In the genomic region with DNA sequence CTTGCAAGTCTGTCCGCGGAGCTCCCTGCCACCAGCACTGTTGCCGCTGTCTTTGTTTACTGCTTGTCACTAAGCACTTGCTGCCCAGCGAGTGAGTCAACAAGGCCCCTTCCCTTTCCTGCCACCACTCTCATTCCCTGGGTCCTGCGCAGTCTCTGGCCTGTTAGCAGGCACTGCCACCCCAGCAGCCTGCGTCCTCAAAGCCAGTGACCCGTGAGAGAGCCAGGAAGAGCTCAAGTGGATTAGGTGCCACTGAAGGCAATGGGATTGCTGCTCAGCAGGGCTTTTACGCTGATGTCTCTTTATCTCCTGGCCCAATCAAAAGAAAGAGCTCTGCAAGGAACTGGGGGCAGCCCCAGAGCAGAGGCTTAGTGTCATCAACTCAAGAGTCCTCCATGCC, we compare ENCODE assay signal across 23 cellular contexts. TPM values are rescaled to one million over a fixed set of nuclear protein-coding genes. Genes with fewer than 3 reads are reported as not detected.
DNase-seq lines count a peak whose midpoint lies in the region; ATAC-seq, FAIRE-seq and TF ChIP-seq lines count a peak whose summit lies in the region.
"Had no signal": no experiment of that assay in that cellular context is flagged by ENCODE, and none has a peak within 500 bp of the region (broad histone marks: within the 10 kb centered on the region; RNA-seq: fewer than 3 reads in every experiment).

A gene with protein sequence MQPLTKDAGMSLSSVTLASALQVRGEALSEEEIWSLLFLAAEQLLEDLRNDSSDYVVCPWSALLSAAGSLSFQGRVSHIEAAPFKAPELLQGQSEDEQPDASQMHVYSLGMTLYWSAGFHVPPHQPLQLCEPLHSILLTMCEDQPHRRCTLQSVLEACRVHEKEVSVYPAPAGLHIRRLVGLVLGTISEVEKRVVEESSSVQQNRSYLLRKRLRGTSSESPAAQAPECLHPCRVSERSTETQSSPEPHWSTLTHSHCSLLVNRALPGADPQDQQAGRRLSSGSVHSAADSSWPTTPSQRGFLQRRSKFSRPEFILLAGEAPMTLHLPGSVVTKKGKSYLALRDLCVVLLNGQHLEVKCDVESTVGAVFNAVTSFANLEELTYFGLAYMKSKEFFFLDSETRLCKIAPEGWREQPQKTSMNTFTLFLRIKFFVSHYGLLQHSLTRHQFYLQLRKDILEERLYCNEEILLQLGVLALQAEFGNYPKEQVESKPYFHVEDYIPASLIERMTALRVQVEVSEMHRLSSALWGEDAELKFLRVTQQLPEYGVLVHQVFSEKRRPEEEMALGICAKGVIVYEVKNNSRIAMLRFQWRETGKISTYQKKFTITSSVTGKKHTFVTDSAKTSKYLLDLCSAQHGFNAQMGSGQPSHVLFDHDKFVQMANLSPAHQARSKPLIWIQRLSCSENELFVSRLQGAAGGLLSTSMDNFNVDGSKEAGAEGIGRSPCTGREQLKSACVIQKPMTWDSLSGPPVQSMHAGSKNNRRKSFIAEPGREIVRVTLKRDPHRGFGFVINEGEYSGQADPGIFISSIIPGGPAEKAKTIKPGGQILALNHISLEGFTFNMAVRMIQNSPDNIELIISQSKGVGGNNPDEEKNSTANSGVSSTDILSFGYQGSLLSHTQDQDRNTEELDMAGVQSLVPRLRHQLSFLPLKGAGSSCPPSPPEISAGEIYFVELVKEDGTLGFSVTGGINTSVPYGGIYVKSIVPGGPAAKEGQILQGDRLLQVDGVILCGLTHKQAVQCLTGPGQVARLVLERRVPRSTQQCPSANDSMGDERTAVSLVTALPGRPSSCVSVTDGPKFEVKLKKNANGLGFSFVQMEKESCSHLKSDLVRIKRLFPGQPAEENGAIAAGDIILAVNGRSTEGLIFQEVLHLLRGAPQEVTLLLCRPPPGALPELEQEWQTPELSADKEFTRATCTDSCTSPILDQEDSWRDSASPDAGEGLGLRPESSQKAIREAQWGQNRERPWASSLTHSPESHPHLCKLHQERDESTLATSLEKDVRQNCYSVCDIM (N-terminal part only) (minus strand): TSS at position 61 of the 400 bp plus-strand sequence. CDS start 129 bp downstream, outside the sequence.

- H3K4me3 ChIP-seq in GM23338 (no peak within 1 kb of the TSS), astrocyte (ENCODE audit: insufficient read depth, low read depth, low read length) (no peak within 1 kb of the TSS), ovary (no peak within 1 kb of the TSS)
- H3K4me3 ChIP-seq: colonic mucosa, pancreas had no signal

- H3K9me2 ChIP-seq in GM23338 (ENCODE audit: insufficient read depth) = peaks cover 2% of the 10 kb centered on the region; the same call in 1 of the 2 replicates

- H3K27me3 ChIP-seq in GM23338 (ENCODE audit: insufficient read depth) (no peaks in the 10 kb centered on the region), astrocyte (ENCODE audit: insufficient read depth, low read length) (peaks cover 15% of the 10 kb centered on the region), ovary (no peaks in the 10 kb centered on the region)
- H3K27me3 ChIP-seq: colonic mucosa, pancreas had no signal

- H3F3A ChIP-seq in GM23338 (replicated peaks; ENCODE audit: low read depth) = no peaks in the 10 kb centered on the region

- peak; percentile 83 for DNase-seq in D341Med (ENCODE audit: low spot score)
- DNase-seq in GM23338 (ENCODE audit: low spot score) = no peak
- no peak for DNase-seq in astrocyte (ENCODE audit: low read depth)
- DNase-seq in left kidney (ENCODE audit: low read depth, low spot score) = peak; percentile 41
- no peak for DNase-seq in ovary
- no peak for DNase-seq in type B pancreatic cell (ENCODE audit: extremely low spot score, unreplicated experiment)
- DNase-seq: activated naive CD4-positive, alpha-beta T cell treated with Interleukin-2 at 50 U/mL for 16 hours; aorta; CD8-positive, alpha-beta T cell; colonic mucosa; foreskin keratinocyte; NCI-H1436; NCI-H446 treated with DMSO at 0.1 percent for 48 hours; OCI-M1; pancreas; SHP77 treated with DMSO at 0.1 percent for 48 hours; stimulated activated CD4-positive, alpha-beta T cell treated with anti-CD3 and anti-CD28 coated beads, Interleukin-2, amount 100 ng/mL, for 48 hours had no signal

- 90 to 94% (median 93%) methylated on average over 8 of the region's 8 CpGs for WGBS in ovary, 3 donors

- no peak for TF ChIP-seq POLR2A in ovary (IDR thresholded peaks at IDR 0.05)

- no peaks in the 10 kb centered on the region for H3K9me3 Mint-ChIP-seq in GM23338
- H3K9me3 Mint-ChIP-seq in astrocyte (ENCODE audit: unreplicated experiment) = peaks cover 2% of the 10 kb centered on the region
- no peaks in the 10 kb centered on the region for H3K9me3 Mint-ChIP-seq in type B pancreatic cell
- H3K9me3 Mint-ChIP-seq: CD8-positive, alpha-beta T cell had no signal

- H3K9ac ChIP-seq in astrocyte (ENCODE audit: low read length) = no peak within 1 kb of the TSS

- H2AFZ ChIP-seq in GM23338 (peak within 1 kb of the TSS; percentile 88), astrocyte (ENCODE audit: low read depth, low read length) (peak within 1 kb of the TSS; percentile 15)

- H3K9me3 ChIP-seq in astrocyte (ENCODE audit: insufficient read depth, low read depth, low read length) (no peaks in the 10 kb centered on the region), ovary (no peaks in the 10 kb centered on the region)
- H3K9me3 ChIP-seq: colonic mucosa, pancreas had no signal

- peak; percentile 74 for ATAC-seq in GM23338
- no peak for ATAC-seq in GM18511 (IDR thresholded peaks at IDR 0.05; ENCODE audit: unreplicated experiment)
- ATAC-seq in HG02970 (IDR thresholded peaks at IDR 0.05; ENCODE audit: low FRiP score, unreplicated experiment) = no peak
- ATAC-seq: CD8-positive, alpha-beta T cell; foreskin keratinocyte; left lobe of liver; pancreas had no signal

- H3K27ac ChIP-seq in GM23338 (ENCODE audit: low read depth) (no peak within 1 kb of the TSS), astrocyte (ENCODE audit: low read depth, low read length) (no peak within 1 kb of the TSS), ovary (no peak within 1 kb of the TSS)
- H3K27ac ChIP-seq: colonic mucosa, foreskin keratinocyte, pancreas had no signal

- H3K27me3 Mint-ChIP-seq in GM23338 (ENCODE audit: insufficient read depth, low read depth, poor library complexity) (peaks cover 2% of the 10 kb centered on the region), astrocyte (ENCODE audit: low read depth, unreplicated experiment) (peaks cover 14% of the 10 kb centered on the region), type B pancreatic cell (peaks cover 21% of the 10 kb centered on the region)

- no peak for TF ChIP-seq EP300 in ovary (IDR thresholded peaks at IDR 0.05)

- no peaks in the 10 kb centered on the region for H4K20me1 ChIP-seq in GM23338 (replicated peaks; ENCODE audit: insufficient read depth)
- no peaks in the 10 kb centered on the region for H4K20me1 ChIP-seq in astrocyte (ENCODE audit: insufficient read depth, low read length)

- H3K36me3 ChIP-seq in GM23338 (ENCODE audit: insufficient read depth) (no peaks in the 10 kb centered on the region), astrocyte (ENCODE audit: insufficient read depth, low read length) (no peaks in the 10 kb centered on the region), ovary (no peaks in the 10 kb centered on the region)
- H3K36me3 ChIP-seq: colonic mucosa, pancreas had no signal

- no peak for FAIRE-seq in astrocyte (lab: Jason Lieb, UNC)
- FAIRE-seq: pancreas had no signal

- no peak within 1 kb of the TSS for H3K4me3 Mint-ChIP-seq in GM23338
- no peak within 1 kb of the TSS for H3K4me3 Mint-ChIP-seq in astrocyte (ENCODE audit: unreplicated experiment)
- H3K4me3 Mint-ChIP-seq in type B pancreatic cell = no peak within 1 kb of the TSS
- H3K4me3 Mint-ChIP-seq: CD8-positive, alpha-beta T cell had no signal

- TF ChIP-seq CTCF in GM23338 (conservative IDR thresholded peaks at IDR 0.05; ENCODE audit: low read depth in 2 of 2) (no peak), astrocyte (IDR thresholded peaks at IDR 0.05; ENCODE audit: insufficient read depth, low read depth, low read length) (no peak), ovary (IDR thresholded peaks at IDR 0.05) (no peak), type B pancreatic cell (conservative IDR thresholded peaks at IDR 0.05) (no peak)

- peaks cover 23% of the 10 kb centered on the region for H3K4me1 Mint-ChIP-seq in GM23338
- H3K4me1 Mint-ChIP-seq in astrocyte (ENCODE audit: low read depth, unreplicated experiment) = no peaks in the 10 kb centered on the region
- H3K4me1 Mint-ChIP-seq in type B pancreatic cell (ENCODE audit: unreplicated experiment) = no peaks in the 10 kb centered on the region

- intact Hi-C loops in ovary (cut with DNase I) = no loop called here

- no peaks in the 10 kb centered on the region for H3K4me1 ChIP-seq in GM23338 (ENCODE audit: insufficient read depth)
- no peaks in the 10 kb centered on the region for H3K4me1 ChIP-seq in astrocyte (ENCODE audit: insufficient read depth, low read length)
- H3K4me1 ChIP-seq in ovary (ENCODE audit: insufficient read depth) = peaks cover 2% of the 10 kb centered on the region
- H3K4me1 ChIP-seq: colonic mucosa, foreskin keratinocyte, pancreas had no signal

- H3K4me2 ChIP-seq in GM23338 (no peak within 1 kb of the TSS), astrocyte (ENCODE audit: low read length) (no peak within 1 kb of the TSS)

- peak within 1 kb of the TSS; percentile 60; the same call in 1 of the 2 replicates for H3K27ac Mint-ChIP-seq in GM23338
- no peak within 1 kb of the TSS for H3K27ac Mint-ChIP-seq in astrocyte (ENCODE audit: unreplicated experiment)
- H3K27ac Mint-ChIP-seq in type B pancreatic cell = no peak within 1 kb of the TSS
- H3K27ac Mint-ChIP-seq: CD8-positive, alpha-beta T cell had no signal

- no peaks in the 10 kb centered on the region for H3K36me3 Mint-ChIP-seq in GM23338 (ENCODE audit: low read depth)
- no peaks in the 10 kb centered on the region for H3K36me3 Mint-ChIP-seq in astrocyte (ENCODE audit: low read depth, unreplicated experiment)
- H3K36me3 Mint-ChIP-seq in type B pancreatic cell = no peaks in the 10 kb centered on the region
- H3K36me3 Mint-ChIP-seq: CD8-positive, alpha-beta T cell had no signal

- H3K79me2 ChIP-seq in GM23338 (replicated peaks; ENCODE audit: insufficient read depth) = no peaks in the 10 kb centered on the region
- H3K79me2 ChIP-seq in astrocyte (ENCODE audit: insufficient read depth, low read length) = no peaks in the 10 kb centered on the region

TF ChIP-seq in GM23338, 12 proteins besides CTCF, POLR2A, EP300 and RAD21 (continues in another document):
- TF ChIP-seq JUNB (IDR thresholded peaks at IDR 0.05; ENCODE audit: unreplicated experiment) = no peak

RNA-seq across cellular contexts. Expression of the gene that starts here (rescaled TPM):
- not detected in 2 replicates for total RNA-seq in GM23338 (2014; rRNA removed; shearing (Covaris generic))
- polyA plus RNA-seq in GM23338 (2016; fragmentation: Nextera tagmentation; extraction: Ambion mirVana) = not detected in 2 replicates
- 0.39 and 0.43 TPM in 2 replicates for total RNA-seq in astrocyte
- 10 to 100 TPM in 1 of 7 donors, under 1 TPM in 4, not detected in 2; 0.15 to 11.8 (median 0.69) TPM for total RNA-seq in ovary
- under 1 TPM in 1 of 2 donors, not detected in 1; 0.70 TPM for polyA plus RNA-seq in ovary
- total RNA-seq in type B pancreatic cell (ENCODE audit: low replicate concordance) = 0.80 and 1.1 TPM in 2 replicates
- total RNA-seq: aorta; CD8-positive, alpha-beta T cell; foreskin keratinocyte; HT1080; left lobe of liver; skeletal muscle tissue; T-helper 1 cell treated with Interleukin-12 subunit alpha and Interleukin-12 subunit beta and Interleukin-4 antibody, amounts not matched to agents 30 ng/mL and 1 ng/mL, for 36 hours had no signal
- polyA plus RNA-seq: aorta, foreskin keratinocyte had no signal

Comparison
In these comparisons a context has a peak if more than half of its experiments do, and no peak if none do; other contexts are left out.
1. Peak in ATAC-seq in GM23338; RNA of the gene not detected or under 1 TPM.
2. DNase-seq: peak in D341Med (single experiment) and left kidney (single experiment); none in GM23338 (single experiment), astrocyte (single experiment), ovary (0 of 5) and type B pancreatic cell (single experiment).